In the genomic region with DNA sequence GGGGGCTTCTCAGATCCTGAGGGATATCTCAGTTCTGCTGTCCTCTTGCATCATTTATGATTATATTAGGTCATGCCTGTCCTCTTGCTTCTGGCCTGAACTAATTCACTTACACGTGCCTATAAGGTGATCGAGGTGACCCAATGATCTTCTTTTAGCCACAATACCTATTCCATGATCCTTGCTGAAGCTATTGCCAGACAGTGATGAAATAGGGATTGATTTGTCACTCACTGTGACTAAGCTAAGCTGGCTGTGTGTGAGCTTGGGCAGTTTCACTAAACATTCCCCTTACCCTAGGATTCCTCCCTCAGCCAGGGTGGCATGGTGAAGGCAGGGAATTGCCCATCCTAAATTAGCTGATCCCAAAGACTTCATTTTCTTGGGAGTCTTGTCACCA, we compare ENCODE assay signal across 1 cellular context.
TF ChIP-seq lines count a peak whose summit lies in the region.

No MANE protein-coding gene starts in this region.

TF ChIP-seq in HCT116, 20 proteins besides CTCF, POLR2A, EP300 and RAD21 (continued from another document):
- TF ChIP-seq, protein P1, sequence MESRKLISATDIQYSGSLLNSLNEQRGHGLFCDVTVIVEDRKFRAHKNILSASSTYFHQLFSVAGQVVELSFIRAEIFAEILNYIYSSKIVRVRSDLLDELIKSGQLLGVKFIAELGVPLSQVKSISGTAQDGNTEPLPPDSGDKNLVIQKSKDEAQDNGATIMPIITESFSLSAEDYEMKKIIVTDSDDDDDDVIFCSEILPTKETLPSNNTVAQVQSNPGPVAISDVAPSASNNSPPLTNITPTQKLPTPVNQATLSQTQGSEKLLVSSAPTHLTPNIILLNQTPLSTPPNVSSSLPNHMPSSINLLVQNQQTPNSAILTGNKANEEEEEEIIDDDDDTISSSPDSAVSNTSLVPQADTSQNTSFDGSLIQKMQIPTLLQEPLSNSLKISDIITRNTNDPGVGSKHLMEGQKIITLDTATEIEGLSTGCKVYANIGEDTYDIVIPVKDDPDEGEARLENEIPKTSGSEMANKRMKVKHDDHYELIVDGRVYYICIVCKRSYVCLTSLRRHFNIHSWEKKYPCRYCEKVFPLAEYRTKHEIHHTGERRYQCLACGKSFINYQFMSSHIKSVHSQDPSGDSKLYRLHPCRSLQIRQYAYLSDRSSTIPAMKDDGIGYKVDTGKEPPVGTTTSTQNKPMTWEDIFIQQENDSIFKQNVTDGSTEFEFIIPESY (IDR thresholded peaks at IDR 0.05; ENCODE audit: extremely low read depth, insufficient replicate concordance, low read length), result no peak
- TF ChIP-seq, protein P2, sequence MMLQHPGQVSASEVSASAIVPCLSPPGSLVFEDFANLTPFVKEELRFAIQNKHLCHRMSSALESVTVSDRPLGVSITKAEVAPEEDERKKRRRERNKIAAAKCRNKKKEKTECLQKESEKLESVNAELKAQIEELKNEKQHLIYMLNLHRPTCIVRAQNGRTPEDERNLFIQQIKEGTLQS (IDR thresholded peaks at IDR 0.05), result peak; percentile 91
- TF ChIP-seq EGR1 (IDR thresholded peaks at IDR 0.05; ENCODE audit: low read depth) (no peak), ELF1 (IDR thresholded peaks at IDR 0.05; ENCODE audit: borderline replicate concordance, low read depth) (no peak), ZFX (IDR thresholded peaks at IDR 0.05) (no peak), SRF (IDR thresholded peaks at IDR 0.05; ENCODE audit: low read depth) (peak; percentile 40; the same call in 1 of the 2 replicates), CEBPB (IDR thresholded peaks at IDR 0.05; ENCODE audit: low read depth) (peak; percentile 94), SP1 (IDR thresholded peaks at IDR 0.05; ENCODE audit: low read depth) (peak; percentile 45; the same call in 1 of the 2 replicates), EZH2phosphoT487 (IDR thresholded peaks at IDR 0.05; ENCODE audit: borderline replicate concordance) (no peak), CBX3 (IDR thresholded peaks at IDR 0.05; ENCODE audit: low read depth) (no peak), EZH2 (IDR thresholded peaks at IDR 0.05) (no peak), YY1 (IDR thresholded peaks at IDR 0.05; ENCODE audit: extremely low read depth, insufficient replicate concordance, low read depth, low read length) (no peak), FOSL1 (IDR thresholded peaks at IDR 0.05; ENCODE audit: low read depth) (peak; percentile 44), SIN3A (IDR thresholded peaks at IDR 0.05; ENCODE audit: low read depth) (no peak), ZNF274 (IDR thresholded peaks at IDR 0.05; ENCODE audit: low read depth, low read length) (no peak), JUND (IDR thresholded peaks at IDR 0.05) (peak; percentile 36), TCF7L2 (IDR thresholded peaks at IDR 0.05; ENCODE audit: borderline replicate concordance, extremely low read depth, insufficient read depth, insufficient read length) (no peak)
- TF ChIP-seq, protein P3, sequence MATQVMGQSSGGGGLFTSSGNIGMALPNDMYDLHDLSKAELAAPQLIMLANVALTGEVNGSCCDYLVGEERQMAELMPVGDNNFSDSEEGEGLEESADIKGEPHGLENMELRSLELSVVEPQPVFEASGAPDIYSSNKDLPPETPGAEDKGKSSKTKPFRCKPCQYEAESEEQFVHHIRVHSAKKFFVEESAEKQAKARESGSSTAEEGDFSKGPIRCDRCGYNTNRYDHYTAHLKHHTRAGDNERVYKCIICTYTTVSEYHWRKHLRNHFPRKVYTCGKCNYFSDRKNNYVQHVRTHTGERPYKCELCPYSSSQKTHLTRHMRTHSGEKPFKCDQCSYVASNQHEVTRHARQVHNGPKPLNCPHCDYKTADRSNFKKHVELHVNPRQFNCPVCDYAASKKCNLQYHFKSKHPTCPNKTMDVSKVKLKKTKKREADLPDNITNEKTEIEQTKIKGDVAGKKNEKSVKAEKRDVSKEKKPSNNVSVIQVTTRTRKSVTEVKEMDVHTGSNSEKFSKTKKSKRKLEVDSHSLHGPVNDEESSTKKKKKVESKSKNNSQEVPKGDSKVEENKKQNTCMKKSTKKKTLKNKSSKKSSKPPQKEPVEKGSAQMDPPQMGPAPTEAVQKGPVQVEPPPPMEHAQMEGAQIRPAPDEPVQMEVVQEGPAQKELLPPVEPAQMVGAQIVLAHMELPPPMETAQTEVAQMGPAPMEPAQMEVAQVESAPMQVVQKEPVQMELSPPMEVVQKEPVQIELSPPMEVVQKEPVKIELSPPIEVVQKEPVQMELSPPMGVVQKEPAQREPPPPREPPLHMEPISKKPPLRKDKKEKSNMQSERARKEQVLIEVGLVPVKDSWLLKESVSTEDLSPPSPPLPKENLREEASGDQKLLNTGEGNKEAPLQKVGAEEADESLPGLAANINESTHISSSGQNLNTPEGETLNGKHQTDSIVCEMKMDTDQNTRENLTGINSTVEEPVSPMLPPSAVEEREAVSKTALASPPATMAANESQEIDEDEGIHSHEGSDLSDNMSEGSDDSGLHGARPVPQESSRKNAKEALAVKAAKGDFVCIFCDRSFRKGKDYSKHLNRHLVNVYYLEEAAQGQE (IDR thresholded peaks at IDR 0.05; ENCODE audit: low read depth), result no peak
- TF ChIP-seq, protein P4, sequence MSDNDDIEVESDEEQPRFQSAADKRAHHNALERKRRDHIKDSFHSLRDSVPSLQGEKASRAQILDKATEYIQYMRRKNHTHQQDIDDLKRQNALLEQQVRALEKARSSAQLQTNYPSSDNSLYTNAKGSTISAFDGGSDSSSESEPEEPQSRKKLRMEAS (IDR thresholded peaks at IDR 0.05), result peak; percentile 29; the same call in 1 of the 2 replicates
